ENCODE assay signal across 1 cellular context in the genomic region with DNA sequence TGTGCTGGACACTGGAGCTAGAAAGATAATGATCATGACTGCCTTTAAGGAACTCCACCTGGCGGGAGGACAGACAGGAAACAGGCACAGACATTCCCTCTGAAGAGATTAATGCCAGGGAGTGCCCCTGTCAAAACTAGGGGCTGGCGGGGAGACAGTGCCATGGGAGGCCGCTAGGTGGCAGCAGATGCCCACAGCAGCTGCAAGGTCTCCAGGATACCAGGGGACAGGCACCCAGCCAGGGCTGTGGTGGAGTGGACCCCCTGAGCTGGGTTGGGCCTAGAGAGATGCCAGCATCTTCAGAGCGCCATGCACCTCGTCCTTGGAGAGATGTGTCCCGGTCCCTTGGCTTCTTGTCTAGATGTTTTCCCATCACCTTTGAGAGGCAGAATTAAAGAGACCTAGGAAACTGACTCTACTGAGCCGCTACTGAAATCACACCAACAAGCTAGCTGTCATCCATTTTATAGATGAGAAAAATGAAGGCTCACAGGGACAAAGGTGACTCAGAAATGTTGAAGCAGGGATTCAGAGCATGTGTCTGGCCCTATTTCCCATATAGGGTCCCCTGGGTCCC.
A peak's percentile ranks its signal among the peaks of the same experiment; 100 is the strongest.
TF ChIP-seq lines count a peak whose summit lies in the region.

No MANE protein-coding gene starts in this region.

TF ChIP-seq in HepG2, 621 proteins besides CTCF, POLR2A, EP300 and RAD21 (continued from another document and continues in another):
- 0 out of 2 replicates have a peak, but pooled peaks have one; percentile 32 for TF ChIP-seq ZBTB33 (CRISPR knock-in tag; IDR thresholded peaks at IDR 0.05)
- no peak for TF ChIP-seq ZNF362 (CRISPR knock-in tag; IDR thresholded peaks at IDR 0.05; ENCODE audit: borderline replicate concordance)
- TF ChIP-seq ZNF441 (CRISPR knock-in tag; IDR thresholded peaks at IDR 0.05; ENCODE audit: borderline replicate concordance), result no peak
- TF ChIP-seq, protein P1, sequence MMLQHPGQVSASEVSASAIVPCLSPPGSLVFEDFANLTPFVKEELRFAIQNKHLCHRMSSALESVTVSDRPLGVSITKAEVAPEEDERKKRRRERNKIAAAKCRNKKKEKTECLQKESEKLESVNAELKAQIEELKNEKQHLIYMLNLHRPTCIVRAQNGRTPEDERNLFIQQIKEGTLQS (CRISPR knock-in tag; IDR thresholded peaks at IDR 0.05), result no peak
- TF ChIP-seq SAP130 (CRISPR knock-in tag; IDR thresholded peaks at IDR 0.05; ENCODE audit: low read depth), result peak; percentile 38; the same call in 1 of the 2 replicates
- no peak for TF ChIP-seq SYNCRIP (IDR thresholded peaks at IDR 0.05; ENCODE audit: insufficient read depth, low read depth, low read length)
- TF ChIP-seq STAG1 (CRISPR knock-in tag; IDR thresholded peaks at IDR 0.05), result peak; percentile 98
- 0 out of 2 replicates have a peak, but pooled peaks have one; percentile 40 for TF ChIP-seq ZBTB7B (CRISPR knock-in tag; IDR thresholded peaks at IDR 0.05)
- no peak for TF ChIP-seq SRSF9 (IDR thresholded peaks at IDR 0.05; ENCODE audit: borderline replicate concordance, insufficient read depth, low read depth, low read length, poor library complexity, severe bottlenecking)
- TF ChIP-seq, protein P2, sequence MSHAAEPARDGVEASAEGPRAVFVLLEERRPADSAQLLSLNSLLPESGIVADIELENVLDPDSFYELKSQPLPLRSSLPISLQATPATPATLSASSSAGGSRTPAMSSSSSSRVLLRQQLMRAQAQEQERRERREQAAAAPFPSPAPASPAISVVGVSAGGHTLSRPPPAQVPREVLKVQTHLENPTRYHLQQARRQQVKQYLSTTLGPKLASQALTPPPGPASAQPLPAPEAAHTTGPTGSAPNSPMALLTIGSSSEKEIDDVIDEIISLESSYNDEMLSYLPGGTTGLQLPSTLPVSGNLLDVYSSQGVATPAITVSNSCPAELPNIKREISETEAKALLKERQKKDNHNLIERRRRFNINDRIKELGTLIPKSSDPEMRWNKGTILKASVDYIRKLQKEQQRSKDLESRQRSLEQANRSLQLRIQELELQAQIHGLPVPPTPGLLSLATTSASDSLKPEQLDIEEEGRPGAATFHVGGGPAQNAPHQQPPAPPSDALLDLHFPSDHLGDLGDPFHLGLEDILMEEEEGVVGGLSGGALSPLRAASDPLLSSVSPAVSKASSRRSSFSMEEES (CRISPR knock-in tag; IDR thresholded peaks at IDR 0.05), result no peak
- TF ChIP-seq ZNF569 (CRISPR knock-in tag; IDR thresholded peaks at IDR 0.05; ENCODE audit: borderline replicate concordance), result no peak
- no peak for TF ChIP-seq SOX6 (IDR thresholded peaks at IDR 0.05)
- TF ChIP-seq SOX6 (CRISPR knock-in tag; IDR thresholded peaks at IDR 0.05), result 0 out of 2 replicates have a peak, but pooled peaks have one; percentile 15
- TF ChIP-seq FOSL2 (CRISPR knock-in tag; IDR thresholded peaks at IDR 0.05), result no peak; the same call in 1 of the 2 replicates
- 0 out of 2 replicates have a peak, but pooled peaks have one; percentile 51 for TF ChIP-seq ZNF792 (CRISPR knock-in tag; IDR thresholded peaks at IDR 0.05)
- TF ChIP-seq PATZ1 (CRISPR knock-in tag; IDR thresholded peaks at IDR 0.05), result peak; percentile 59; the same call in 1 of the 2 replicates
- no peak for TF ChIP-seq ZNF124 (CRISPR knock-in tag; IDR thresholded peaks at IDR 0.05)
- no peak for TF ChIP-seq ZNF251 (CRISPR knock-in tag; IDR thresholded peaks at IDR 0.05)
- TF ChIP-seq HDAC6 (IDR thresholded peaks at IDR 0.05; ENCODE audit: low read depth, low read length), result no peak
- TF ChIP-seq MLLT10 (CRISPR knock-in tag; IDR thresholded peaks at IDR 0.05), result no peak
- TF ChIP-seq ATF7 (IDR thresholded peaks at IDR 0.05), result no peak
- no peak for TF ChIP-seq ATF7 (CRISPR knock-in tag; IDR thresholded peaks at IDR 0.05)
- TF ChIP-seq PRPF4 (IDR thresholded peaks at IDR 0.05; ENCODE audit: low read depth, low read length, poor library complexity, severe bottlenecking), result no peak
- peak; percentile 46; the same call in 1 of the 2 replicates for TF ChIP-seq GATAD2A (CRISPR knock-in tag; IDR thresholded peaks at IDR 0.05)
- peak; percentile 20 for TF ChIP-seq YY1 (IDR thresholded peaks at IDR 0.05; ENCODE audit: insufficient read depth, insufficient replicate concordance, low read depth, low read length)
- no peak for TF ChIP-seq TCF12 (IDR thresholded peaks at IDR 0.05)
- TF ChIP-seq TCF12 (CRISPR knock-in tag; IDR thresholded peaks at IDR 0.05), result no peak
- TF ChIP-seq BCL6 (CRISPR knock-in tag; IDR thresholded peaks at IDR 0.05), result 0 out of 2 replicates have a peak, but pooled peaks have one; percentile 7
- TF ChIP-seq HMGXB4 (CRISPR knock-in tag; IDR thresholded peaks at IDR 0.05; ENCODE audit: borderline replicate concordance in 1 of 2, low read depth in 1 of 2), result peak; percentile 18 to 46; a peak in 1 of 4 replicates
- TF ChIP-seq ZMAT5 (CRISPR knock-in tag; IDR thresholded peaks at IDR 0.05; ENCODE audit: borderline replicate concordance, low read depth), result no peak
- TF ChIP-seq KMT2B (CRISPR knock-in tag; IDR thresholded peaks at IDR 0.05), result no peak
- TF ChIP-seq HNF4A (CRISPR knock-in tag; IDR thresholded peaks at IDR 0.05), result 0 out of 2 replicates have a peak, but pooled peaks have one; percentile 7
- TF ChIP-seq, protein P3, sequence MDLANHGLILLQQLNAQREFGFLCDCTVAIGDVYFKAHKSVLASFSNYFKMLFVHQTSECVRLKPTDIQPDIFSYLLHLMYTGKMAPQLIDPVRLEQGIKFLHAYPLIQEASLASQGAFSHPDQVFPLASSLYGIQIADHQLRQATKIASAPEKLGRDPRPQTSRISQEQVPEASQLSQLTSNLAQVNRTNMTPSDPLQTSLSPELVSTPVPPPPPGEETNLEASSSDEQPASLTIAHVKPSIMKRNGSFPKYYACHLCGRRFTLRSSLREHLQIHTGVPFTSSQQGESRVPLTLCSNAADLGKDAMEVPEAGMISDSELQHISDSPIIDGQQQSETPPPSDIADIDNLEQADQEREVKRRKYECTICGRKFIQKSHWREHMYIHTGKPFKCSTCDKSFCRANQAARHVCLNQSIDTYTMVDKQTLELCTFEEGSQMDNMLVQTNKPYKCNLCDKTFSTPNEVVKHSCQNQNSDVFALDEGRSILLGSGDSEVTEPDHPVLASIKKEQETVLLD (CRISPR knock-in tag; IDR thresholded peaks at IDR 0.05; ENCODE audit: low read depth), result no peak
- TF ChIP-seq NFKB2 (CRISPR knock-in tag; IDR thresholded peaks at IDR 0.05; ENCODE audit: borderline replicate concordance), result peak; percentile 39; the same call in 1 of the 2 replicates
- TF ChIP-seq FOSL1 (CRISPR knock-in tag; IDR thresholded peaks at IDR 0.05; ENCODE audit: borderline replicate concordance), result no peak
- peak; percentile 39; the same call in 1 of the 2 replicates for TF ChIP-seq ZNF44 (CRISPR knock-in tag; IDR thresholded peaks at IDR 0.05)
- peak; percentile 28; the same call in 1 of the 2 replicates for TF ChIP-seq RXRB (CRISPR knock-in tag; IDR thresholded peaks at IDR 0.05; ENCODE audit: borderline replicate concordance)
- TF ChIP-seq KAT8 (CRISPR knock-in tag; IDR thresholded peaks at IDR 0.05), result 0 out of 2 replicates have a peak, but pooled peaks have one; percentile 20
- no peak for TF ChIP-seq ZNF331 (CRISPR knock-in tag; IDR thresholded peaks at IDR 0.05)
- peak; percentile 15; the same call in 1 of the 2 replicates for TF ChIP-seq NCOA2 (CRISPR knock-in tag; IDR thresholded peaks at IDR 0.05)
- TF ChIP-seq ZNF343 (CRISPR knock-in tag; IDR thresholded peaks at IDR 0.05), result no peak
- TF ChIP-seq MEF2D (CRISPR knock-in tag; IDR thresholded peaks at IDR 0.05), result no peak
- peak; percentile 60 for TF ChIP-seq ZNF574 (CRISPR knock-in tag; IDR thresholded peaks at IDR 0.05)
- TF ChIP-seq SMC3 (IDR thresholded peaks at IDR 0.05; ENCODE audit: low read length), result peak; percentile 74; the same call in 1 of the 2 replicates
- TF ChIP-seq ZBTB25 (CRISPR knock-in tag; IDR thresholded peaks at IDR 0.05), result peak; percentile 50; the same call in 1 of the 2 replicates
